36 cellular contexts compared by ENCODE assay signal in genomic region chr11:24767411-24767810, GRCh38.
"Had no signal": no experiment of that assay in that cellular context is flagged by ENCODE, and none has a peak within 500 bp of the region (broad histone marks: within the 10 kb centered on the region; RNA-seq: fewer than 3 reads in every experiment).

No MANE protein-coding gene starts in this region.

- H3K27ac ChIP-seq: KMS-11 had no signal

- H3K4me3 ChIP-seq: MG63 had no signal

- H3K4me2 ChIP-seq: KMS-11 had no signal

- DNase-seq: Karpas-422, Kasumi-1, MG63, MM.1S, MV-4-11, NCI-H1048, NCI-H1092, NCI-H1092 treated with DMSO at 0.1 percent for 48 hours, NCI-H1105, NCI-H1105 treated with DMSO at 0.1 percent for 48 hours, NCI-H1417, NCI-H1417 treated with DMSO at 0.1 percent for 48 hours, NCI-H1436, NCI-H1436 treated with DMSO at 0.1 percent for 48 hours, NCI-H146, NCI-H1694, NCI-H1694 treated with DMSO at 0.1 percent for 48 hours, NCI-H187, NCI-H187 treated with DMSO at 0.1 percent for 48 hours, NCI-H1930, NCI-H2029, NCI-H2029 treated with DMSO at 0.1 percent for 48 hours, NCI-H2081, NCI-H2081 treated with DMSO at 0.1 percent for 48 hours, NCI-H2107, NCI-H2171, NCI-H2171 treated with DMSO at 0.1 percent for 48 hours, NCI-H2227 treated with DMSO at 0.1 percent for 48 hours, NCI-H226, NCI-H345, NCI-H446, NCI-H446 treated with DMSO at 0.1 percent for 48 hours, NCI-H510A, NCI-H510A treated with DMSO at 0.1 percent for 48 hours, NCI-H524 had no signal

- H3K9ac ChIP-seq: KMS-11 had no signal

- H3K9me3 ChIP-seq: MG63 had no signal

- H3K27me3 ChIP-seq: MG63 had no signal

- H3K36me3 ChIP-seq: MG63 had no signal
